1 cellular context compared by ENCODE assay signal in genomic region chr18:8253943-8254342, GRCh38.
TF ChIP-seq lines count a peak whose summit lies in the region.

No MANE protein-coding gene starts in this region.

TF ChIP-seq in SK-N-SH treated with all-trans-retinoic acid at 6 μM for 48 hours, 23 proteins besides CTCF, POLR2A, EP300 and RAD21 (continued from another document):
- TF ChIP-seq, protein P1, sequence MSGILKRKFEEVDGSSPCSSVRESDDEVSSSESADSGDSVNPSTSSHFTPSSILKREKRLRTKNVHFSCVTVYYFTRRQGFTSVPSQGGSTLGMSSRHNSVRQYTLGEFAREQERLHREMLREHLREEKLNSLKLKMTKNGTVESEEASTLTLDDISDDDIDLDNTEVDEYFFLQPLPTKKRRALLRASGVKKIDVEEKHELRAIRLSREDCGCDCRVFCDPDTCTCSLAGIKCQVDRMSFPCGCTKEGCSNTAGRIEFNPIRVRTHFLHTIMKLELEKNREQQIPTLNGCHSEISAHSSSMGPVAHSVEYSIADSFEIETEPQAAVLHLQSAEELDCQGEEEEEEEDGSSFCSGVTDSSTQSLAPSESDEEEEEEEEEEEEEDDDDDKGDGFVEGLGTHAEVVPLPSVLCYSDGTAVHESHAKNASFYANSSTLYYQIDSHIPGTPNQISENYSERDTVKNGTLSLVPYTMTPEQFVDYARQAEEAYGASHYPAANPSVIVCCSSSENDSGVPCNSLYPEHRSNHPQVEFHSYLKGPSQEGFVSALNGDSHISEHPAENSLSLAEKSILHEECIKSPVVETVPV (CRISPR knock-in tag; IDR thresholded peaks at IDR 0.05), result no peak; the same call in 1 of the 2 replicates
- TF ChIP-seq GLIS3 (CRISPR knock-in tag; IDR thresholded peaks at IDR 0.05), result no peak
- TF ChIP-seq ZFP3 (CRISPR knock-in tag; IDR thresholded peaks at IDR 0.05), result no peak
- TF ChIP-seq CSDC2 (CRISPR knock-in tag; IDR thresholded peaks at IDR 0.05), result no peak
